In the genomic region with DNA sequence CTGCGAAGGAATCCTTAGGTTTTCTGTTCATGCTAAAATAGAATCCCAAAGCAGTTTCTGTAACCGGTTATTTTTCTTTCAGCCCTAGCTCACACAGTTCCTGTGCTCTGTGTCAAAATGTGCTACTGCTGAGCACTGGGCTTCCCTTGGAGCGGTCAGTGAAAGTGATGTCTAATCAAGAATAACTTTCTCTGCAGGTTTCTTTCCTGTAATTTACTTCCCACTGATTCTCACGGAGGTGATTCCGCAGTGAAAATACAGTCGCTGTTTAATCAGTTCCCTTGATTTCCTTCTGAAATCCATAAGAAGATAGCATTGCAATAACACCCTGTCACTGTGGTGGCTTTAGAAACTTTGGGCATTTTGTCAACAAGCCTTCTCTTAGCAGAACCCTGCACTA, we compare ENCODE assay signal across 29 cellular contexts.
"Had no signal": no experiment of that assay in that cellular context is flagged by ENCODE, and none has a peak within 500 bp of the region (broad histone marks: within the 10 kb centered on the region; RNA-seq: fewer than 3 reads in every experiment).

No MANE protein-coding gene starts in this region.

- H3K4me2 ChIP-seq: neural progenitor cell had no signal

- H3K4me3 ChIP-seq: left lung, lower lobe of right lung, neural progenitor cell, right atrium auricular region, right lobe of liver, stomach, testis, thyroid gland, transverse colon, upper lobe of left lung, vagina had no signal

- H3K27ac Mint-ChIP-seq: mesothelial cell of epicardium; naive B cell; natural killer cell; nephron progenitor cell; neural progenitor cell; stimulated activated naive B cell treated with anti-CD40 and anti-IgM and Interleukin-4, amounts not matched to agents 10 μg/mL and 1 μg/mL and 100 μg/mL, for 72 hours had no signal

- H3K9me3 Mint-ChIP-seq: nephron progenitor cell, neural progenitor cell had no signal

- H3K27me3 Mint-ChIP-seq: naive B cell; stimulated activated naive B cell treated with anti-CD40 and anti-IgM and Interleukin-4, amounts not matched to agents 10 μg/mL and 1 μg/mL and 100 μg/mL, for 72 hours had no signal

- H3K27me3 ChIP-seq: left lung, neural progenitor cell, neutrophil, right atrium auricular region, stomach, testis, thyroid gland, transverse colon, upper lobe of left lung, vagina had no signal

- H3K4me1 Mint-ChIP-seq: mesothelial cell of epicardium; naive B cell; natural killer cell; nephron progenitor cell; stimulated activated naive B cell treated with anti-CD40 and anti-IgM and Interleukin-4, amounts not matched to agents 10 μg/mL and 1 μg/mL and 100 μg/mL, for 72 hours had no signal

- H3K9ac ChIP-seq: neural progenitor cell, parathyroid adenoma had no signal

- H3K79me2 ChIP-seq: parathyroid adenoma had no signal

- H3K4me3 Mint-ChIP-seq: mesothelial cell of epicardium; naive B cell; natural killer cell; nephron progenitor cell; neural progenitor cell; stimulated activated naive B cell treated with anti-CD40 and anti-IgM and Interleukin-4, amounts not matched to agents 10 μg/mL and 1 μg/mL and 100 μg/mL, for 72 hours had no signal

- ATAC-seq: left colon; left lung; lower lobe of right lung; natural killer cell; right lobe of liver; stimulated activated naive B cell treated with anti-CD40 and anti-IgM and Interleukin-4, amounts not matched to agents 10 μg/mL and 1 μg/mL and 100 μg/mL, for 72 hours; stimulated activated naive CD8-positive, alpha-beta T cell treated with anti-CD3 and anti-CD28 coated beads, Interleukin-15, Interleukin-2, amounts not matched to agents 100 U/mL and 50 U/mL, for 24 hours had no signal

- H3K4me1 ChIP-seq: left lung, lower lobe of right lung, parathyroid adenoma, right atrium auricular region, right lobe of liver, stomach, testis, thyroid gland, transverse colon, upper lobe of left lung, vagina had no signal

- H3K36me3 Mint-ChIP-seq: mesothelial cell of epicardium; naive B cell; natural killer cell; neural progenitor cell; stimulated activated naive B cell treated with anti-CD40 and anti-IgM and Interleukin-4, amounts not matched to agents 10 μg/mL and 1 μg/mL and 100 μg/mL, for 72 hours had no signal

- H3K27ac ChIP-seq: left lung, lower lobe of right lung, neural progenitor cell, neutrophil, parathyroid adenoma, right atrium auricular region, right lobe of liver, stomach, testis, thyroid gland, transverse colon, upper lobe of left lung, vagina had no signal

- H3K9me3 ChIP-seq: left lung, lower lobe of right lung, neutrophil, right atrium auricular region, right lobe of liver, stomach, testis, thyroid gland, transverse colon, upper lobe of left lung, vagina had no signal

- H2AFZ ChIP-seq: neural progenitor cell, parathyroid adenoma had no signal

- FAIRE-seq: keratinocyte had no signal

- DNase-seq: hippocampal formation; left colon; left lung; lower lobe of right lung; mammary epithelial cell; mesenchymal stem cell; naive B cell; natural killer cell; nephron progenitor cell; occipital lobe; right lobe of liver; stimulated activated CD4-positive, alpha-beta T cell treated with anti-CD3 and anti-CD28 coated beads, Interleukin-12 subunit alpha, Interleukin-12 subunit beta, amount 100 ng/mL, for 4 hours; stimulated activated CD4-positive, alpha-beta T cell treated with anti-CD3 and anti-CD28 coated beads, Interleukin-15, amount 100 ng/mL, for 24 hours; stimulated activated CD4-positive, alpha-beta T cell treated with anti-CD3 and anti-CD28 coated beads, Interleukin-2, amount 100 ng/mL, for 24 hours; stimulated activated CD4-positive, alpha-beta T cell treated with anti-CD3 and anti-CD28 coated beads, Interleukin-4, amount 100 ng/mL, for 1 hour; stimulated activated naive B cell treated with anti-CD40 and anti-IgM and Interleukin-4, amounts not matched to agents 10 μg/mL and 1 μg/mL and 100 μg/mL, for 72 hours; stimulated activated naive CD8-positive, alpha-beta T cell treated with anti-CD3 and anti-CD28 coated beads, Interleukin-15, Interleukin-2, amounts not matched to agents 100 U/mL and 50 U/mL, for 24 hours; stomach; testis; thyroid gland; transverse colon; upper lobe of left lung had no signal

- H3K36me3 ChIP-seq: left lung, lower lobe of right lung, neural progenitor cell, neutrophil, right atrium auricular region, right lobe of liver, stomach, thyroid gland, transverse colon, upper lobe of left lung, vagina had no signal
